ENCODE assay signal across 7 cellular contexts in genomic region chr2:197310271-197310939, GRCh38. TPM values are rescaled to one million over a fixed set of nuclear protein-coding genes. Genes with fewer than 3 reads are reported as not detected.
A peak's percentile ranks its signal among the peaks of the same experiment; 100 is the strongest.
DNase-seq lines count a peak whose midpoint lies in the region; ATAC-seq and TF ChIP-seq lines count a peak whose summit lies in the region.

Gene ANKRD44, minus strand, starts transcription at chr2:197310780. Its CDS starts 176 bp downstream, at chr2:197310604.

- ATAC-seq in GM18505 (IDR thresholded peaks at IDR 0.05; ENCODE audit: unreplicated experiment) = peak; percentile 66
- peak; percentile 56 for ATAC-seq in HG02943 (IDR thresholded peaks at IDR 0.05; ENCODE audit: low read depth, unreplicated experiment)
- ATAC-seq in sciatic nerve = peak; percentile 96

- DNase-seq in NCI-H2029 (lab: John Stamatoyannopoulos, UW) = peak; percentile 80
- peak; percentile 78 for DNase-seq in T1000 (lab: John Stamatoyannopoulos, UW)
- DNase-seq in astrocyte of the hippocampus (ENCODE audit: low read depth, low spot score) = peak; percentile 95
- DNase-seq in hippocampal formation (lab: John Stamatoyannopoulos, UW) = peak; percentile 83 to 92
- peak; percentile 94 for DNase-seq in sciatic nerve (ENCODE audit: low spot score)

- peak; percentile 64 for TF ChIP-seq POLR2A in GM18505 (IDR thresholded peaks at IDR 0.05; ENCODE audit: borderline replicate concordance, extremely low read depth, insufficient read depth, insufficient read length)

- intact Hi-C loops in sciatic nerve (cut with DNase I) = loop anchor here (10.0 kb wide), 1 partner anchor 116 kb away; no protein-coding TSS in a partner anchor

RNA-seq across cellular contexts. Expression of gene ANKRD44, which starts in this region (rescaled TPM):
- 77.8 TPM for total RNA-seq in sciatic nerve

Comparison
In these comparisons a context has a peak if more than half of its experiments do, and no peak if none do; other contexts are left out.
1. Peak in every context shown above with its lines: DNase-seq and ATAC-seq.